1 cellular context compared by ENCODE assay signal in the genomic region with DNA sequence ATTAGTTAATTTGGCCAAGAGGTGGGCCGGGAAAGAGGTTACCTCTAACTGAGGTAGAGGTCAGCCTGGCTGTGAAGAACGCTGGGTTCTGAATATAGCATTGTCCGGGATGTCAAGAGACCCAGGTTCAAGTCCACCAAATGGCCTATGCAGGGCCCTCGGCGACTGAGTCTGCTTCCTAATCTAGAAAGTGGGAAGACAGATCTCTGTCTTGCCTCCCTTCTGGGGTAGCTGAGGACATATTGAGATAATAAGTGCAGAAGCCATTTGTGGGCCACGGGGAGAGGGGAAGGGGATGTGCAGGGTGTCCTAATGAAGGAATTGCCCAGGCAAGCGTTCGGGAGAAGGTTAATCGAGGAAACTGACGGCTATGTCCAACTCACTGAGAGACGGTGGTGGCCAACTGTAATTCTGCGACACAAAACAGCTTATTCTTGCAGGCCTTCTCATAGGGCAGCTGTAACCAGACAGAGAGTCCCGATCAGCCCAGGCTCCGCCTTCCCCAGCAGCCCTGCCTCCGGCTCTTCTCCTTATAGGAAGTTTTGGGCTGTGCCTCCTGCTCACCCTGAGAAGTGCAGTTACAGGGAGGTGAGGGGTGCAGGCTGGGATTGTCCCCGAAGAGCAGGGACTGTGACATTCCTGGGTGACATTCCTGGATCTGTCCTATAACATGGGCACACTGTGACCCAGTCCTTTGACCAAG.
TF ChIP-seq lines count a peak whose summit lies in the region.

No MANE protein-coding gene starts in this region.

TF ChIP-seq in SK-N-SH, 30 proteins besides CTCF, POLR2A, EP300 and RAD21 (continued from another document):
- no peak for TF ChIP-seq NFIC (IDR thresholded peaks at IDR 0.05; ENCODE audit: borderline replicate concordance)
- no peak for TF ChIP-seq FOXM1 (IDR thresholded peaks at IDR 0.05; ENCODE audit: low read depth)
